In genomic region chr15:92672102-92672501, GRCh38 we compare ENCODE assay signal across 35 cellular contexts.
"Had no signal": no experiment of that assay in that cellular context is flagged by ENCODE, and none has a peak within 500 bp of the region (broad histone marks: within the 10 kb centered on the region; RNA-seq: fewer than 3 reads in every experiment).

No MANE protein-coding gene starts in this region.

- H3K36me3 ChIP-seq: ascending aorta, cardiac muscle cell, Peyer's patch, SJSA1 had no signal

- DNase-seq: activated CD4-positive, alpha-beta memory T cell treated with anti-CD3 and anti-CD28 coated beads for 36 hours; activated CD4-positive, alpha-beta T cell treated with anti-CD3 and anti-CD28 coated beads for 4 hours; activated CD4-positive, alpha-beta T cell treated with anti-CD3 and anti-CD28 coated beads, Interleukin-2, amount 50 U/mL, for 1 hour; activated CD8-positive, alpha-beta memory T cell treated with anti-CD3 and anti-CD28 coated beads, Interleukin-2, amount 10 ng/mL, durations not matched to agents 7 days and 5 days; activated CD8-positive, alpha-beta memory T cell treated with anti-CD3 and anti-CD28 coated beads, Interleukin-2, amount 50 U/mL, for 48 hours; activated gamma-delta T cell; activated naive CD4-positive, alpha-beta T cell treated with Interleukin-2 at 50 U/mL for 16 hours; activated naive CD8-positive, alpha-beta T cell treated with anti-CD3 and anti-CD28 coated beads, Interleukin-2, amount 10 ng/mL, durations not matched to agents 7 days and 5 days; activated T-cell treated with anti-CD3 and anti-CD28 coated beads, Interleukin-2, amount 50 U/mL, for 48 hours; amygdala; MM.1S; MV-4-11; NCI-H1092; NCI-H1436 treated with DMSO at 0.1 percent for 48 hours; NCI-H1694 treated with DMSO at 0.1 percent for 48 hours; NCI-H2029; NCI-H2107; NCI-H2171; NCI-H510A; NCI-H526; NCI-H748 treated with DMSO at 0.1 percent for 48 hours; NK-92 treated with Interleukin-12 subunit alpha and Interleukin-12 subunit beta, amount 100 ng/mL, for 24 hours; PC-3; Peyer's patch; RPMI8226; SHP77 treated with DMSO at 0.1 percent for 48 hours; T1000 had no signal

- H3K36me3 Mint-ChIP-seq: activated CD4-positive, alpha-beta memory T cell treated with anti-CD3 and anti-CD28 coated beads for 36 hours; activated CD8-positive, alpha-beta memory T cell treated with anti-CD3 and anti-CD28 coated beads, Interleukin-2, amount 10 ng/mL, durations not matched to agents 7 days and 5 days; activated naive CD4-positive, alpha-beta T cell treated with anti-CD3 and anti-CD28 coated beads, Interleukin-2, amount 50 U/mL, for 24 hours; activated naive CD8-positive, alpha-beta T cell treated with anti-CD3 and anti-CD28 coated beads, Interleukin-2, amount 10 ng/mL, durations not matched to agents 7 days and 5 days; WTC11 had no signal

- H3K27me3 Mint-ChIP-seq: activated naive CD8-positive, alpha-beta T cell treated with anti-CD3 and anti-CD28 coated beads, Interleukin-2, amount 10 ng/mL, durations not matched to agents 7 days and 5 days had no signal

- H3K27me3 ChIP-seq: ascending aorta, cardiac muscle cell, Peyer's patch had no signal

- H3K9me3 Mint-ChIP-seq: activated CD4-positive, alpha-beta memory T cell treated with anti-CD3 and anti-CD28 coated beads for 36 hours; activated naive CD4-positive, alpha-beta T cell treated with anti-CD3 and anti-CD28 coated beads, Interleukin-2, amount 50 U/mL, for 24 hours; activated naive CD8-positive, alpha-beta T cell treated with anti-CD3 and anti-CD28 coated beads, Interleukin-2, amount 10 ng/mL, durations not matched to agents 7 days and 5 days; central memory CD8-positive, alpha-beta T cell had no signal

- ATAC-seq: activated CD4-positive, CD25-positive, alpha-beta regulatory T cell treated with anti-CD3 and anti-CD28 coated beads, Interleukin-2, amount 50 U/mL, for 24 hours; activated CD8-positive, alpha-beta memory T cell treated with anti-CD3 and anti-CD28 coated beads, Interleukin-2, amount 10 ng/mL, durations not matched to agents 7 days and 5 days; PC-3; WTC11 had no signal

- H3K4me3 ChIP-seq: ascending aorta, cardiac muscle cell, Peyer's patch, SJSA1 had no signal

- H3K9me3 ChIP-seq: ascending aorta, Peyer's patch, SJSA1 had no signal

- H3K27ac Mint-ChIP-seq: activated CD4-positive, alpha-beta memory T cell treated with anti-CD3 and anti-CD28 coated beads for 36 hours; activated CD8-positive, alpha-beta memory T cell treated with anti-CD3 and anti-CD28 coated beads, Interleukin-2, amount 10 ng/mL, durations not matched to agents 7 days and 5 days; activated naive CD4-positive, alpha-beta T cell treated with anti-CD3 and anti-CD28 coated beads, Interleukin-2, amount 50 U/mL, for 24 hours; activated naive CD8-positive, alpha-beta T cell treated with anti-CD3 and anti-CD28 coated beads, Interleukin-2, amount 10 ng/mL, durations not matched to agents 7 days and 5 days; WTC11 had no signal

- H3K4me3 Mint-ChIP-seq: activated CD4-positive, alpha-beta memory T cell treated with anti-CD3 and anti-CD28 coated beads for 36 hours; activated CD8-positive, alpha-beta memory T cell treated with anti-CD3 and anti-CD28 coated beads, Interleukin-2, amount 10 ng/mL, durations not matched to agents 7 days and 5 days; activated naive CD4-positive, alpha-beta T cell treated with anti-CD3 and anti-CD28 coated beads, Interleukin-2, amount 50 U/mL, for 24 hours; activated naive CD8-positive, alpha-beta T cell treated with anti-CD3 and anti-CD28 coated beads, Interleukin-2, amount 10 ng/mL, durations not matched to agents 7 days and 5 days; central memory CD8-positive, alpha-beta T cell; WTC11 had no signal

- H3K4me1 Mint-ChIP-seq: activated CD8-positive, alpha-beta memory T cell treated with anti-CD3 and anti-CD28 coated beads, Interleukin-2, amount 10 ng/mL, durations not matched to agents 7 days and 5 days; activated naive CD4-positive, alpha-beta T cell treated with anti-CD3 and anti-CD28 coated beads, Interleukin-2, amount 50 U/mL, for 24 hours; activated naive CD8-positive, alpha-beta T cell treated with anti-CD3 and anti-CD28 coated beads, Interleukin-2, amount 10 ng/mL, durations not matched to agents 7 days and 5 days; central memory CD8-positive, alpha-beta T cell had no signal

- H3K27ac ChIP-seq: ascending aorta, cardiac muscle cell, KMS-11, Peyer's patch, SJSA1 had no signal

- H3K4me1 ChIP-seq: SJSA1 had no signal

- H3K9ac ChIP-seq: KMS-11 had no signal

- H3K4me2 ChIP-seq: KMS-11 had no signal
